ENCODE assay signal across 11 cellular contexts in the genomic region with DNA sequence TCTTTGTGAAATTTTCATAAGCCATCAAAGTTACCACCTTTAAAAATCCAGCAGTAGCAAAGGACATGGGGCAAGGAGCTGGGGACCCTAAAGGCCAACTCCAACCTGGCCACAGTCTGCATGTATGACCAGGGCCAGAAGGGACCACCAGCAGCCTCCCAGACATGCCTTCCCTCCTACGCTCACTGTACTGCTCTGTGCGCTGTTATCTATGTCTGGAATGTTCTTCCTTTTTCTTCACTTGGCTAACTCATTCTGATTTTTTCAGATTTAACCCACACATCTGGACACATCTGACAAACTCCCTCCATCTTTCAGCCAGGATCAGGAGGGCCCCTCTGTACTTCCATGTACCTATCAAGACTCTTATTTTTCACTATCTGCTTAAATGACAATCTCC.
"Had no signal": no experiment of that assay in that cellular context is flagged by ENCODE, and none has a peak within 500 bp of the region (broad histone marks: within the 10 kb centered on the region; RNA-seq: fewer than 3 reads in every experiment).

No MANE protein-coding gene starts in this region.

- H3K27me3 ChIP-seq: pancreas, tibial artery, uterus had no signal

- H3K4me1 ChIP-seq: pancreas, tibial artery, uterus had no signal

- H3K9me3 ChIP-seq: pancreas, tibial artery, uterus had no signal

- H3K36me3 ChIP-seq: pancreas, uterus, WERI-Rb-1 had no signal

- H3K4me3 ChIP-seq: pancreas, tibial artery, uterus had no signal

- DNase-seq: activated CD4-positive, alpha-beta memory T cell treated with anti-CD3 and anti-CD28 coated beads, Interleukin-2, amount 10 ng/mL, durations not matched to agents 7 days and 5 days; activated CD4-positive, alpha-beta T cell treated with anti-CD3 and anti-CD28 coated beads for 36 hours; activated CD8-positive, alpha-beta memory T cell treated with anti-CD3 and anti-CD28 coated beads, Interleukin-2, amount 50 U/mL, for 48 hours; activated naive CD4-positive, alpha-beta T cell treated with anti-CD3 and anti-CD28 coated beads for 36 hours; effector memory CD8-positive, alpha-beta T cell; immature natural killer cell; mammary epithelial cell; pancreas; tibial artery; uterus; WERI-Rb-1 had no signal

- H3K27ac ChIP-seq: pancreas, tibial artery, uterus, WERI-Rb-1 had no signal

- ATAC-seq: pancreas had no signal
